ENCODE assay signal across 8 cellular contexts in the genomic region with DNA sequence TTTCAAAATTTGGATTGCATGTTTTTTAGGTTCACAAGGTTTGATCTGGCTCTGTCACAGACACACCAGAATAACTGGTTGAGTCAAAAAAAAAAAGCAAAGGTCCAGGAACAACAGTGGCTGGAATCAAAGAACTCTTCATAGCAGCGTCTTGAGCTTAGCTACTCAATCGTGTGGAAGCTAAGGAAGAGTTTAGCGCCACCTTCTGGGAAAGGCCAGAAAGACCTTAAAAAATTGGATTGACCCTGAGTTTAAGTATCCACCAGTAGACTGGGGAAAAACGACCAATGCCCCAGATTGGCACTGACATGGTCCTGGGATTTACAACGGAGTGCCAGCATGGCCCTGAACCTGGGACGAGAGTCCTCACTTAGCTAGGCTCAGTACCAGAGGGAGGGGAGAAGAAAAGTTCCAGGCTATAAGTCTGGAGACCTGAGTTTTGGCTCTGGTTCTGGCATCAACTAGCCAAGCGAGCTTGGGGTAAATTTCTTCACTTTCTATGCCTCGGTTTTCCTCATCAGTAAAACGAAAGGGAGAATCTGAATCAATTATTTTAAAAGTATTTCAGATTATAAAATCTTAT.
DNase-seq lines count a peak whose midpoint lies in the region; ATAC-seq and TF ChIP-seq lines count a peak whose summit lies in the region.

No MANE protein-coding gene starts in this region.

- peak; percentile 70 for DNase-seq in SIG-M5 treated with dmso at 0.1 percent for 504 hours (lab: John Stamatoyannopoulos, UW; ENCODE audit: unreplicated experiment)
- no peak for DNase-seq in SIG-M5 (lab: John Stamatoyannopoulos, UW)
- peak; percentile 21 to 60 for DNase-seq in HL-60 (ENCODE audit: low read depth in 1 of 2, low spot score in 1 of 2)
- DNase-seq in NCI-H524 treated with DMSO at 0.1 percent for 48 hours (lab: John Stamatoyannopoulos, UW): peak; percentile 36
- DNase-seq in brain microvascular endothelial cell: peak; percentile 77
- peak; percentile 77 for DNase-seq in islet precursor cell
- DNase-seq in suprapubic skin (ENCODE audit: low spot score in 2 of 2): no peak

- H3K36me3 ChIP-seq in brain microvascular endothelial cell (replicated peaks) (peaks cover 14% of the 10 kb centered on the region), suprapubic skin (peaks cover 74% of the 10 kb centered on the region)

- H3K27me3 ChIP-seq in HL-60 (ENCODE audit: insufficient read depth, poor library complexity, severe bottlenecking) (no peaks in the 10 kb centered on the region), brain microvascular endothelial cell (replicated peaks) (no peaks in the 10 kb centered on the region), suprapubic skin (no peaks in the 10 kb centered on the region)

- H3K4me3 ChIP-seq in HL-60 (replicated peaks; ENCODE audit: insufficient read depth, low read length): no peak overlapping the region
- no peak overlapping the region for H3K4me3 ChIP-seq in brain microvascular endothelial cell (ENCODE audit: low read depth, low read length)
- no peak overlapping the region for H3K4me3 ChIP-seq in suprapubic skin

- H3K4me1 ChIP-seq in suprapubic skin: peaks cover 15% of the 10 kb centered on the region

- TF ChIP-seq CTCF in HL-60 (IDR thresholded peaks at IDR 0.05; ENCODE audit: insufficient read depth, low read length) (peak; percentile 65), brain microvascular endothelial cell (IDR thresholded peaks at IDR 0.05; ENCODE audit: low read depth, low read length, missing control alignments) (peak; percentile 87), suprapubic skin (IDR thresholded peaks at IDR 0.05) (peak; percentile 41 to 65)

- no peak for TF ChIP-seq POLR2A in suprapubic skin (IDR thresholded peaks at IDR 0.05)

- in situ Hi-C loops in brain microvascular endothelial cell (cut with HindIII; ENCODE audit: low pct_ligation_motif_present, low sequenced_read_pairs): no loop called here

- no peak for TF ChIP-seq EP300 in suprapubic skin (IDR thresholded peaks at IDR 0.05)

- H3K9me3 ChIP-seq in suprapubic skin: no peaks in the 10 kb centered on the region

- no peak for ATAC-seq in HG02885 (IDR thresholded peaks at IDR 0.05; ENCODE audit: poor library complexity, unreplicated experiment)

- no peak overlapping the region for H3K27ac ChIP-seq in HL-60 (replicated peaks)
- H3K27ac ChIP-seq in brain microvascular endothelial cell: no peak overlapping the region
- H3K27ac ChIP-seq in suprapubic skin: no peak overlapping the region

- WGBS in suprapubic skin: 37% methylated on average over 9 of the region's 9 CpGs

Comparison
In these comparisons a context has a peak if more than half of its experiments do, and no peak if none do; other contexts are left out.
1. DNase-seq: peak in SIG-M5 treated with dmso at 0.1 percent for 504 hours (single experiment), HL-60 (2 of 2), NCI-H524 treated with DMSO at 0.1 percent for 48 hours (single experiment), brain microvascular endothelial cell (single experiment) and islet precursor cell (single experiment); none in SIG-M5 (single experiment) and suprapubic skin (0 of 2).
2. Peak in every context shown above with its lines, with median percentiles within 50 percentile points of each other: CTCF ChIP-seq.